ENCODE assay signal across 1 cellular context in genomic region chr13:110964229-110965037, GRCh38.
TF ChIP-seq lines count a peak whose summit lies in the region.

No MANE protein-coding gene starts in this region.

TF ChIP-seq in GM12878, 131 proteins besides CTCF, POLR2A, EP300 and RAD21 (continued from another document):
- TF ChIP-seq SPI1 (IDR thresholded peaks at IDR 0.05; ENCODE audit: borderline replicate concordance, insufficient read depth, low read depth, low read length) (no peak), CUX1 (IDR thresholded peaks at IDR 0.05; ENCODE audit: insufficient replicate concordance, low read depth, low read length) (no peak), CBX3 (IDR thresholded peaks at IDR 0.05; ENCODE audit: borderline replicate concordance, low read depth) (no peak), RUNX3 (IDR thresholded peaks at IDR 0.05; ENCODE audit: low read length) (no peak), SUPT20H (IDR thresholded peaks at IDR 0.05; ENCODE audit: borderline replicate concordance, control insufficient read depth, low read depth, low read length) (no peak), NBN (IDR thresholded peaks at IDR 0.05) (no peak), CHD2 (IDR thresholded peaks at IDR 0.05; ENCODE audit: borderline replicate concordance, low read depth, low read length) (no peak), KLF5 (IDR thresholded peaks at IDR 0.05; ENCODE audit: partially characterized antibody) (no peak), STAT3 (IDR thresholded peaks at IDR 0.05; ENCODE audit: low read depth, low read length) (no peak)
